Comparison of ENCODE assay signal across 8 cellular contexts in genomic region chr4:52861879-52862604, GRCh38. TPM values are rescaled to one million over a fixed set of nuclear protein-coding genes. Genes with fewer than 3 reads are reported as not detected.
A peak's percentile ranks its signal among the peaks of the same experiment; 100 is the strongest.
DNase-seq lines count a peak whose midpoint lies in the region; ATAC-seq and TF ChIP-seq lines count a peak whose summit lies in the region.

TSS of gene RASL11B (plus strand) at chr4:52862317. CDS start at chr4:52862508, 191 bp downstream.

- H3K4me1 ChIP-seq in NT2/D1 (ENCODE audit: insufficient read depth, insufficient read length) (no peaks in the 10 kb centered on the region), esophagus muscularis mucosa (peaks cover 15 to 33% (median 30%) of the 10 kb centered on the region in 4 donors)

- peak within 1 kb of the TSS; percentile 83 for H3K4me3 Mint-ChIP-seq in CD4-positive, alpha-beta T cell
- peak within 1 kb of the TSS; percentile 75 for H3K4me3 Mint-ChIP-seq in activated T-cell treated with anti-CD3 and anti-CD28 coated beads, Interleukin-2, amount 50 U/mL, for 24 hours

- H3K4me1 Mint-ChIP-seq in CD4-positive, alpha-beta T cell (ENCODE audit: low read depth): peaks cover 12% of the 10 kb centered on the region
- peaks cover 15% of the 10 kb centered on the region for H3K4me1 Mint-ChIP-seq in activated T-cell treated with anti-CD3 and anti-CD28 coated beads, Interleukin-2, amount 50 U/mL, for 24 hours (ENCODE audit: low read depth)

- TF ChIP-seq EP300 in esophagus muscularis mucosa (IDR thresholded peaks at IDR 0.05): no peak

- TF ChIP-seq POLR2A in esophagus muscularis mucosa (IDR thresholded peaks at IDR 0.05; ENCODE audit: low read depth): no peak

- POLR2A ChIA-PET in CD4-positive, alpha-beta T cell (lab: Charles Lee): interaction anchor here (0.8 to 1.3 kb wide), 2 partner anchors 140 to 149 kb away, joined by 3 to 4 read pairs; no protein-coding TSS in a partner anchor

- peak within 1 kb of the TSS; percentile 98 for H3K9ac ChIP-seq in NT2/D1 (ENCODE audit: insufficient read length, low read depth)

- H3K36me3 ChIP-seq in NT2/D1 (ENCODE audit: insufficient read depth, insufficient read length, low read length): peaks cover 40% of the 10 kb centered on the region
- H3K36me3 ChIP-seq in esophagus muscularis mucosa: peaks cover 0 to 9% (median 0%) of the 10 kb centered on the region in 4 donors

- no peak within 1 kb of the TSS for H3K27ac ChIP-seq in CD4-positive, alpha-beta T cell (ENCODE audit: low read depth, low read length)
- peak within 1 kb of the TSS; percentile 29 to 57 (median 50) for H3K27ac ChIP-seq in esophagus muscularis mucosa (replicated peaks in 1 of 4)

- DNase-seq in CD4-positive, alpha-beta T cell: peak; percentile 65 to 87 (median 78)
- peak; percentile 65 for DNase-seq in NT2/D1 (ENCODE audit: low read depth, low spot score)
- DNase-seq in activated T-cell treated with anti-CD3 and anti-CD28 coated beads, Interleukin-2, amount 50 U/mL, for 24 hours: peak; percentile 89
- no peak for DNase-seq in esophagus muscularis mucosa (ENCODE audit: extremely low spot score)
- DNase-seq in myocyte (ENCODE audit: low read depth): peak; percentile 80
- DNase-seq in stimulated activated CD8-positive, alpha-beta memory T cell treated with anti-CD3 and anti-CD28 coated beads, Interleukin-7, amount 100 ng/mL, for 1 hour (ENCODE audit: low read depth in 2 of 2): peak; percentile 58 to 64

- intact Hi-C loops in CD4-positive, alpha-beta T cell (cut with DNase I, micrococcal nuclease): loop anchor here (2.0 to 10.0 kb wide), 5 partner anchors 150 to 1233 kb away; partner anchors contain the start of genes DCUN1D4 (in 1 of the 2) and SCFD2 (in 1 of the 2)
- intact Hi-C loops in esophagus muscularis mucosa (cut with DNase I): loop anchor here (5.0 kb wide), 2 partner anchors 35 to 140 kb away; no protein-coding TSS in a partner anchor

- H3K27me3 ChIP-seq in CD4-positive, alpha-beta T cell (ENCODE audit: control insufficient read depth, insufficient read depth, low read length): peaks cover 19% of the 10 kb centered on the region
- no peaks in the 10 kb centered on the region for H3K27me3 ChIP-seq in NT2/D1 (ENCODE audit: insufficient read depth, insufficient read length)
- H3K27me3 ChIP-seq in esophagus muscularis mucosa: peaks cover 0 to 26% (median 8%) of the 10 kb centered on the region in 4 donors

- peaks cover 46% of the 10 kb centered on the region for H3K27me3 Mint-ChIP-seq in CD4-positive, alpha-beta T cell
- peaks cover 47% of the 10 kb centered on the region for H3K27me3 Mint-ChIP-seq in activated T-cell treated with anti-CD3 and anti-CD28 coated beads, Interleukin-2, amount 50 U/mL, for 24 hours

- H3K9me3 ChIP-seq in CD4-positive, alpha-beta T cell (ENCODE audit: control insufficient read depth, low read length): no peaks in the 10 kb centered on the region
- H3K9me3 ChIP-seq in NT2/D1 (ENCODE audit: insufficient read depth, low read length) (peaks cover 25% of the 10 kb centered on the region; the same call in 1 of the 2 replicates), esophagus muscularis mucosa (peaks cover 0 to 8% (median 7%) of the 10 kb centered on the region in 4 donors)

- H3K4me3 ChIP-seq in NT2/D1 (ENCODE audit: insufficient read length, low read depth): peak within 1 kb of the TSS; percentile 96
- peak within 1 kb of the TSS; percentile 70 to 89 (median 71) for H3K4me3 ChIP-seq in esophagus muscularis mucosa

- peak; percentile 33 for TF ChIP-seq CTCF in CD4-positive, alpha-beta T cell (IDR thresholded peaks at IDR 0.05)
- peak in 2 of 3 experiments; percentile 25 to 60 for TF ChIP-seq CTCF in esophagus muscularis mucosa (IDR thresholded peaks at IDR 0.05)

- no peaks in the 10 kb centered on the region for H3K9me3 Mint-ChIP-seq in CD4-positive, alpha-beta T cell
- H3K9me3 Mint-ChIP-seq in activated T-cell treated with anti-CD3 and anti-CD28 coated beads, Interleukin-2, amount 50 U/mL, for 24 hours: no peaks in the 10 kb centered on the region

- CTCF ChIA-PET in CD4-positive, alpha-beta T cell (lab: Charles Lee): no interaction called here

- WGBS in esophagus muscularis mucosa: 2% methylated on average over 12 of the region's 93 CpGs

- ATAC-seq in CD4-positive, alpha-beta T cell (ENCODE audit: poor library complexity): peak; percentile 98
- peak; percentile 99 for ATAC-seq in GM19452 (IDR thresholded peaks at IDR 0.05; ENCODE audit: unreplicated experiment)
- peak; percentile 94 for ATAC-seq in HG03565 (IDR thresholded peaks at IDR 0.05; ENCODE audit: unreplicated experiment)

- H3K36me3 Mint-ChIP-seq in CD4-positive, alpha-beta T cell (ENCODE audit: low read depth): no peaks in the 10 kb centered on the region
- H3K36me3 Mint-ChIP-seq in activated T-cell treated with anti-CD3 and anti-CD28 coated beads, Interleukin-2, amount 50 U/mL, for 24 hours (ENCODE audit: low read depth): no peaks in the 10 kb centered on the region

- no peak within 1 kb of the TSS for H3K27ac Mint-ChIP-seq in CD4-positive, alpha-beta T cell
- no peak within 1 kb of the TSS for H3K27ac Mint-ChIP-seq in activated T-cell treated with anti-CD3 and anti-CD28 coated beads, Interleukin-2, amount 50 U/mL, for 24 hours

RNA-seq across cellular contexts. Expression of gene RASL11B, which starts in this region (rescaled TPM):
- total RNA-seq in CD4-positive, alpha-beta T cell: under 1 TPM; 0.31 to 0.63 TPM
- 1 to 10 TPM in 3 of 4 donors, under 1 TPM in 1; 0.83 to 2.3 (median 1.3) TPM for total RNA-seq in esophagus muscularis mucosa
- total RNA-seq in myocyte: 0.08 and 0.57 TPM in 2 replicates
- polyA plus RNA-seq in myocyte (2012): 0.18 TPM

Comparison
In these comparisons a context has a peak if more than half of its experiments do, and no peak if none do; other contexts are left out.
1. Peak in DNase-seq and ATAC-seq in CD4-positive, alpha-beta T cell; RNA of the gene not detected or under 1 TPM.
2. Peak in DNase-seq in myocyte; RNA of the gene not detected or under 1 TPM.